ENCODE assay signal across 29 cellular contexts in the genomic region with DNA sequence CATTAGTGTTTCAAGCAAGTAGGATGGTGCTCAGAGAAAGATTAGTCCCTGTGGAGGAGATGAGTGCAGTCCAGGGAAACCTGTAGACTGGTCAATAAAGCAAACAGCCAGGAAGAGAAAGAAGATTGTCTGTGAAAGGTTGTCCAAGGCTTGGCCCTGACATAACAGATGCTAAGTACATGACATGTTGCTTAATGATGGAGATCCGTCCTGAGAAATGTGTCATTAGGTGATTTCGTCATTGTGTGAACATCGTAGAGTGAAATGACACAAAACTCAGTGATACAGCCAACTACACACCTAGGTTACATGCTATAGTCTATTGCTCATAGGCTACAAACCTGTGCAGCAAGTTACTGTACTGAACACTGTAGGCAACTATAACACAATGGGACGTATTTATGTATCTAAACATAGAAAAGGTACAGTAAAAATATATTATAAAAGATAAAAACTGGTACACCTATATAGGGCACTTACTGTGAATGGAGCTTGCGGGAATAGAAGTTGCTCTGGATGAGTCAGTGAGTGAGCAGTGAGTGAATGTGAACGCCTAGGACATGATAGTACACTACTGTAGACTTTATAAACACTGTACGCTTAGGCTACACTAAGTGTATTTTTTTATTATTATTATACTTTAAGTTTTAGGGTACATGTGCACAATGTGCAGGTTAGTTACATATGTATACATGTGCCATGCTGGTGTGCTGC. TPM values are rescaled to one million over a fixed set of nuclear protein-coding genes. Genes with fewer than 3 reads are reported as not detected.
"Had no signal": no experiment of that assay in that cellular context is flagged by ENCODE, and none has a peak within 500 bp of the region (broad histone marks: within the 10 kb centered on the region; RNA-seq: fewer than 3 reads in every experiment).

No MANE protein-coding gene starts in this region.

- H3K27ac ChIP-seq: ascending aorta, colonic mucosa, dorsolateral prefrontal cortex, heart left ventricle, left lung, spleen, VCaP had no signal

- H3K9me3 ChIP-seq: ascending aorta, colonic mucosa, esophagus squamous epithelium, left lung had no signal

- H3K27ac Mint-ChIP-seq: activated CD4-positive, alpha-beta T cell treated with anti-CD3 and anti-CD28 coated beads, Interleukin-2, amount 10 ng/mL, durations not matched to agents 7 days and 5 days; activated CD8-positive, alpha-beta memory T cell treated with anti-CD3 and anti-CD28 coated beads, Interleukin-2, amount 10 ng/mL, durations not matched to agents 7 days and 5 days; activated CD8-positive, alpha-beta T cell treated with anti-CD3 and anti-CD28 coated beads for 36 hours; activated naive CD4-positive, alpha-beta T cell treated with anti-CD3 and anti-CD28 coated beads, Interleukin-2, amount 50 U/mL, for 24 hours; effector memory CD8-positive, alpha-beta T cell; natural killer cell had no signal

- H3K4me3 ChIP-seq: ascending aorta, colonic mucosa, dorsolateral prefrontal cortex, esophagus squamous epithelium, heart left ventricle, left lung, lung, spleen had no signal

- H3K36me3 ChIP-seq: ascending aorta, colonic mucosa, esophagus squamous epithelium, heart left ventricle, left lung, spleen had no signal

- H3K27me3 ChIP-seq: ascending aorta, colonic mucosa, dorsolateral prefrontal cortex, esophagus squamous epithelium, heart left ventricle, left lung, spleen had no signal

- H3K4me1 Mint-ChIP-seq: activated CD4-positive, alpha-beta T cell treated with anti-CD3 and anti-CD28 coated beads, Interleukin-2, amount 10 ng/mL, durations not matched to agents 7 days and 5 days; activated CD8-positive, alpha-beta memory T cell treated with anti-CD3 and anti-CD28 coated beads, Interleukin-2, amount 10 ng/mL, durations not matched to agents 7 days and 5 days; activated naive CD4-positive, alpha-beta T cell treated with anti-CD3 and anti-CD28 coated beads, Interleukin-2, amount 50 U/mL, for 24 hours; natural killer cell had no signal

- ATAC-seq: activated CD8-positive, alpha-beta memory T cell treated with anti-CD3 and anti-CD28 coated beads, Interleukin-2, amount 10 ng/mL, durations not matched to agents 7 days and 5 days; activated CD8-positive, alpha-beta T cell treated with anti-CD3 and anti-CD28 coated beads for 36 hours; effector memory CD8-positive, alpha-beta T cell; heart left ventricle; left lung; natural killer cell; stimulated activated naive CD8-positive, alpha-beta T cell treated with anti-CD3 and anti-CD28 coated beads, Interleukin-15, Interleukin-2, amounts not matched to agents 100 U/mL and 50 U/mL, for 24 hours had no signal

- DNase-seq: activated CD4-positive, alpha-beta T cell treated with anti-CD3 and anti-CD28 coated beads, Interleukin-2, amount 10 ng/mL, durations not matched to agents 7 days and 5 days; activated CD4-positive, CD25-positive, alpha-beta regulatory T cell treated with anti-CD3 and anti-CD28 coated beads, Interleukin-2, amount 50 U/mL, for 72 hours; activated CD8-positive, alpha-beta memory T cell treated with anti-CD3 and anti-CD28 coated beads, Interleukin-2, amount 10 ng/mL, durations not matched to agents 7 days and 5 days; activated CD8-positive, alpha-beta T cell treated with anti-CD3 and anti-CD28 coated beads for 36 hours; activated gamma-delta T cell treated with Interleukin-2 at 50 U/mL for 16 hours; activated T-cell treated with anti-CD3 and anti-CD28 coated beads for 4 hours; colonic mucosa; dorsolateral prefrontal cortex; effector memory CD8-positive, alpha-beta T cell; esophagus squamous epithelium; heart left ventricle; kidney; left lung; natural killer cell; retina; spleen; stimulated activated CD4-positive, alpha-beta T cell treated with anti-CD3 and anti-CD28 coated beads, Interleukin-4, amount 100 ng/mL, for 4 hours; stimulated activated naive CD8-positive, alpha-beta T cell treated with anti-CD3 and anti-CD28 coated beads, Interleukin-15, Interleukin-2, amounts not matched to agents 100 U/mL and 50 U/mL, for 24 hours had no signal

- H3K9me3 Mint-ChIP-seq: activated CD4-positive, alpha-beta T cell treated with anti-CD3 and anti-CD28 coated beads, Interleukin-2, amount 10 ng/mL, durations not matched to agents 7 days and 5 days; activated CD8-positive, alpha-beta T cell treated with anti-CD3 and anti-CD28 coated beads for 36 hours; activated naive CD4-positive, alpha-beta T cell treated with anti-CD3 and anti-CD28 coated beads, Interleukin-2, amount 50 U/mL, for 24 hours; effector memory CD8-positive, alpha-beta T cell; natural killer cell had no signal

- H3K4me1 ChIP-seq: ascending aorta, colonic mucosa, left lung, spleen had no signal

- H3K4me3 Mint-ChIP-seq: activated CD4-positive, alpha-beta T cell treated with anti-CD3 and anti-CD28 coated beads, Interleukin-2, amount 10 ng/mL, durations not matched to agents 7 days and 5 days; activated CD8-positive, alpha-beta memory T cell treated with anti-CD3 and anti-CD28 coated beads, Interleukin-2, amount 10 ng/mL, durations not matched to agents 7 days and 5 days; activated CD8-positive, alpha-beta T cell treated with anti-CD3 and anti-CD28 coated beads for 36 hours; activated naive CD4-positive, alpha-beta T cell treated with anti-CD3 and anti-CD28 coated beads, Interleukin-2, amount 50 U/mL, for 24 hours; effector memory CD8-positive, alpha-beta T cell; natural killer cell had no signal

- H3K27me3 Mint-ChIP-seq: progenitor cell of endocrine pancreas had no signal

- H3K36me3 Mint-ChIP-seq: activated CD8-positive, alpha-beta memory T cell treated with anti-CD3 and anti-CD28 coated beads, Interleukin-2, amount 10 ng/mL, durations not matched to agents 7 days and 5 days; activated naive CD4-positive, alpha-beta T cell treated with anti-CD3 and anti-CD28 coated beads, Interleukin-2, amount 50 U/mL, for 24 hours; natural killer cell had no signal

RNA-seq across cellular contexts. Expression of gene PRSS48, which starts 9.0 kb away (rescaled TPM):
- total RNA-seq: activated CD4-positive, alpha-beta T cell treated with anti-CD3 and anti-CD28 coated beads, Interleukin-2, amount 10 ng/mL, durations not matched to agents 7 days and 5 days; activated CD8-positive, alpha-beta memory T cell treated with anti-CD3 and anti-CD28 coated beads, Interleukin-2, amount 10 ng/mL, durations not matched to agents 7 days and 5 days; activated CD8-positive, alpha-beta T cell treated with anti-CD3 and anti-CD28 coated beads for 36 hours; ascending aorta; colonic mucosa; endothelial cell of umbilical vein; esophagus squamous epithelium; heart left ventricle; kidney; left lung; lung; natural killer cell; osteocyte; progenitor cell of endocrine pancreas; spleen; subcutaneous adipose tissue; T-helper 2 cell treated with Interferon-gamma antibody and Interleukin-4, amounts not matched to agents 100 ng/mL and 5 ng/mL, for 36 hours; urinary bladder had no signal
- polyA plus RNA-seq: adipose tissue, endothelial cell of umbilical vein, heart left ventricle, lung, spleen, urinary bladder had no signal

RNA-seq across cellular contexts. Expression of gene SH3D19, which starts 57.4 kb away (rescaled TPM):
- total RNA-seq: activated CD4-positive, alpha-beta T cell treated with anti-CD3 and anti-CD28 coated beads, Interleukin-2, amount 10 ng/mL, durations not matched to agents 7 days and 5 days; activated CD8-positive, alpha-beta memory T cell treated with anti-CD3 and anti-CD28 coated beads, Interleukin-2, amount 10 ng/mL, durations not matched to agents 7 days and 5 days; activated CD8-positive, alpha-beta T cell treated with anti-CD3 and anti-CD28 coated beads for 36 hours; T-helper 2 cell treated with Interferon-gamma antibody and Interleukin-4, amounts not matched to agents 100 ng/mL and 5 ng/mL, for 36 hours had no signal
